35 cellular contexts compared by ENCODE assay signal in genomic region chr7:34673066-34673465, GRCh38. TPM values are rescaled to one million over a fixed set of nuclear protein-coding genes. Genes with fewer than 3 reads are reported as not detected.
"Had no signal": no experiment of that assay in that cellular context is flagged by ENCODE, and none has a peak within 500 bp of the region (broad histone marks: within the 10 kb centered on the region; RNA-seq: fewer than 3 reads in every experiment).

No MANE protein-coding gene starts in this region.

- H3K9me3 ChIP-seq: ovary, psoas muscle, spleen, suprapubic skin, testis, tibial artery, transverse colon, upper lobe of right lung, uterus had no signal

- H3K79me2 ChIP-seq: parathyroid adenoma had no signal

- H3K4me1 Mint-ChIP-seq: natural killer cell; nephron; stimulated activated memory B cell treated with anti-CD40 and anti-IgM and Interleukin-4, amounts not matched to agents 10 μg/mL and 1 μg/mL and 100 μg/mL, for 72 hours; stimulated activated naive CD8-positive, alpha-beta T cell treated with anti-CD3 and anti-CD28 coated beads, Interleukin-15, amount 100 ng/mL, for 72 hours had no signal

- H3K27ac Mint-ChIP-seq: natural killer cell; nephron; neural progenitor cell; progenitor cell of endocrine pancreas; stimulated activated memory B cell treated with anti-CD40 and anti-IgM and Interleukin-4, amounts not matched to agents 10 μg/mL and 1 μg/mL and 100 μg/mL, for 72 hours; stimulated activated naive CD8-positive, alpha-beta T cell treated with anti-CD3 and anti-CD28 coated beads, Interleukin-15, amount 100 ng/mL, for 72 hours; type B pancreatic cell had no signal

- H3K27me3 Mint-ChIP-seq: progenitor cell of endocrine pancreas; stimulated activated memory B cell treated with anti-CD40 and anti-IgM and Interleukin-4, amounts not matched to agents 10 μg/mL and 1 μg/mL and 100 μg/mL, for 72 hours; stimulated activated naive CD8-positive, alpha-beta T cell treated with anti-CD3 and anti-CD28 coated beads, Interleukin-15, amount 100 ng/mL, for 72 hours; type B pancreatic cell had no signal

- H3K27ac ChIP-seq: neural progenitor cell, ovary, parathyroid adenoma, psoas muscle, skin epidermis, spleen, suprapubic skin, testis, tibial artery, transverse colon, upper lobe of right lung, uterus had no signal

- H3K9ac ChIP-seq: neural progenitor cell, parathyroid adenoma had no signal

- ATAC-seq: natural killer cell; psoas muscle; right cardiac atrium; sciatic nerve; stimulated activated memory B cell treated with anti-CD40 and anti-IgM and Interleukin-4, amounts not matched to agents 10 μg/mL and 1 μg/mL and 100 μg/mL, for 72 hours; stimulated activated naive CD8-positive, alpha-beta T cell treated with anti-CD3 and anti-CD28 coated beads, Interleukin-15, amount 100 ng/mL, for 72 hours; stimulated activated naive CD8-positive, alpha-beta T cell treated with anti-CD3 and anti-CD28 coated beads, Interleukin-15, Interleukin-2, amounts not matched to agents 100 U/mL and 50 U/mL, for 24 hours; upper lobe of right lung had no signal

- H3K36me3 Mint-ChIP-seq: natural killer cell; neural progenitor cell; stimulated activated memory B cell treated with anti-CD40 and anti-IgM and Interleukin-4, amounts not matched to agents 10 μg/mL and 1 μg/mL and 100 μg/mL, for 72 hours; type B pancreatic cell had no signal

- DNase-seq: natural killer cell; occipital lobe; ovary; posterior cingulate gyrus; psoas muscle; right cardiac atrium; spleen; stimulated activated CD4-positive, alpha-beta T cell treated with anti-CD3 and anti-CD28 coated beads, Interleukin-12 subunit alpha, Interleukin-12 subunit beta, amount 100 ng/mL, for 4 hours; stimulated activated CD4-positive, alpha-beta T cell treated with anti-CD3 and anti-CD28 coated beads, Interleukin-1b, Interleukin-23, amount 100 ng/mL, for 48 hours; stimulated activated CD4-positive, alpha-beta T cell treated with anti-CD3 and anti-CD28 coated beads, Interleukin-4, amount 100 ng/mL, for 1 hour; stimulated activated CD4-positive, alpha-beta T cell treated with anti-CD3 and anti-CD28 coated beads, Interleukin-4, amount 100 ng/mL, for 4 hours; stimulated activated CD8-positive, alpha-beta memory T cell treated with anti-CD3 and anti-CD28 coated beads, Interleukin-4, amount 100 ng/mL, for 48 hours; stimulated activated naive CD4-positive, alpha-beta T cell; stimulated activated naive CD8-positive, alpha-beta T cell treated with anti-CD3 and anti-CD28 coated beads, Interleukin-15, amount 100 ng/mL, for 72 hours; stimulated activated naive CD8-positive, alpha-beta T cell treated with anti-CD3 and anti-CD28 coated beads, Interleukin-15, Interleukin-2, amounts not matched to agents 100 U/mL and 50 U/mL, for 24 hours; substantia nigra; testis; tibial artery; transverse colon; upper lobe of right lung; uterus had no signal

- H3K27me3 ChIP-seq: neural progenitor cell, ovary, spleen, suprapubic skin, testis, tibial artery, transverse colon, upper lobe of right lung, uterus had no signal

- H3K9me3 Mint-ChIP-seq: natural killer cell; nephron; neural progenitor cell; stimulated activated memory B cell treated with anti-CD40 and anti-IgM and Interleukin-4, amounts not matched to agents 10 μg/mL and 1 μg/mL and 100 μg/mL, for 72 hours; stimulated activated naive CD8-positive, alpha-beta T cell treated with anti-CD3 and anti-CD28 coated beads, Interleukin-15, amount 100 ng/mL, for 72 hours; type B pancreatic cell had no signal

- H3K36me3 ChIP-seq: neural progenitor cell, ovary, spleen, suprapubic skin, tibial artery, transverse colon, upper lobe of right lung, uterus had no signal

- H3K4me3 Mint-ChIP-seq: natural killer cell; nephron; neural progenitor cell; stimulated activated memory B cell treated with anti-CD40 and anti-IgM and Interleukin-4, amounts not matched to agents 10 μg/mL and 1 μg/mL and 100 μg/mL, for 72 hours; stimulated activated naive CD8-positive, alpha-beta T cell treated with anti-CD3 and anti-CD28 coated beads, Interleukin-15, amount 100 ng/mL, for 72 hours; type B pancreatic cell had no signal

- H3K4me2 ChIP-seq: neural progenitor cell had no signal

- H3K4me3 ChIP-seq: neural progenitor cell, ovary, psoas muscle, skin epidermis, smooth muscle cell, spleen, suprapubic skin, testis, tibial artery, transverse colon, upper lobe of right lung, uterus had no signal

- H2AFZ ChIP-seq: neural progenitor cell, parathyroid adenoma had no signal

- H3K4me1 ChIP-seq: neural progenitor cell, parathyroid adenoma, psoas muscle, spleen, suprapubic skin, testis, tibial artery, transverse colon, upper lobe of right lung, uterus had no signal

RNA-seq across cellular contexts. Expression of gene NPSR1, which starts 15.0 kb away (rescaled TPM):
- total RNA-seq: natural killer cell, occipital lobe, osteoblast, ovary, progenitor cell of endocrine pancreas, psoas muscle, renal cortical epithelial cell, right cardiac atrium, sciatic nerve, smooth muscle cell, spleen, suprapubic skin, upper lobe of right lung, uterus had no signal
- polyA plus RNA-seq: neural cell, ovary, psoas muscle, right cardiac atrium, smooth muscle cell, spleen, urinary bladder had no signal
